1 cellular context compared by ENCODE assay signal in genomic region chr21:14614287-14614686, GRCh38.
TF ChIP-seq lines count a peak whose summit lies in the region.

No MANE protein-coding gene starts in this region.

TF ChIP-seq in GM23338, 12 proteins besides CTCF, POLR2A, EP300 and RAD21:
- TF ChIP-seq, protein P1, sequence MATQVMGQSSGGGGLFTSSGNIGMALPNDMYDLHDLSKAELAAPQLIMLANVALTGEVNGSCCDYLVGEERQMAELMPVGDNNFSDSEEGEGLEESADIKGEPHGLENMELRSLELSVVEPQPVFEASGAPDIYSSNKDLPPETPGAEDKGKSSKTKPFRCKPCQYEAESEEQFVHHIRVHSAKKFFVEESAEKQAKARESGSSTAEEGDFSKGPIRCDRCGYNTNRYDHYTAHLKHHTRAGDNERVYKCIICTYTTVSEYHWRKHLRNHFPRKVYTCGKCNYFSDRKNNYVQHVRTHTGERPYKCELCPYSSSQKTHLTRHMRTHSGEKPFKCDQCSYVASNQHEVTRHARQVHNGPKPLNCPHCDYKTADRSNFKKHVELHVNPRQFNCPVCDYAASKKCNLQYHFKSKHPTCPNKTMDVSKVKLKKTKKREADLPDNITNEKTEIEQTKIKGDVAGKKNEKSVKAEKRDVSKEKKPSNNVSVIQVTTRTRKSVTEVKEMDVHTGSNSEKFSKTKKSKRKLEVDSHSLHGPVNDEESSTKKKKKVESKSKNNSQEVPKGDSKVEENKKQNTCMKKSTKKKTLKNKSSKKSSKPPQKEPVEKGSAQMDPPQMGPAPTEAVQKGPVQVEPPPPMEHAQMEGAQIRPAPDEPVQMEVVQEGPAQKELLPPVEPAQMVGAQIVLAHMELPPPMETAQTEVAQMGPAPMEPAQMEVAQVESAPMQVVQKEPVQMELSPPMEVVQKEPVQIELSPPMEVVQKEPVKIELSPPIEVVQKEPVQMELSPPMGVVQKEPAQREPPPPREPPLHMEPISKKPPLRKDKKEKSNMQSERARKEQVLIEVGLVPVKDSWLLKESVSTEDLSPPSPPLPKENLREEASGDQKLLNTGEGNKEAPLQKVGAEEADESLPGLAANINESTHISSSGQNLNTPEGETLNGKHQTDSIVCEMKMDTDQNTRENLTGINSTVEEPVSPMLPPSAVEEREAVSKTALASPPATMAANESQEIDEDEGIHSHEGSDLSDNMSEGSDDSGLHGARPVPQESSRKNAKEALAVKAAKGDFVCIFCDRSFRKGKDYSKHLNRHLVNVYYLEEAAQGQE (IDR thresholded peaks at IDR 0.05; ENCODE audit: unreplicated experiment), result no peak
- TF ChIP-seq ZNF114 (CRISPR knock-in tag; IDR thresholded peaks at IDR 0.05), result no peak
- no peak for TF ChIP-seq ZNF462 (CRISPR knock-in tag; IDR thresholded peaks at IDR 0.05)
- TF ChIP-seq NANOG (IDR thresholded peaks at IDR 0.05; ENCODE audit: borderline replicate concordance), result no peak
- TF ChIP-seq STAT1 (IDR thresholded peaks at IDR 0.05; ENCODE audit: unreplicated experiment), result no peak
- TF ChIP-seq EZH2phosphoT487 (IDR thresholded peaks at IDR 0.05; ENCODE audit: unreplicated experiment), result no peak
